31 cellular contexts compared by ENCODE assay signal in the genomic region with DNA sequence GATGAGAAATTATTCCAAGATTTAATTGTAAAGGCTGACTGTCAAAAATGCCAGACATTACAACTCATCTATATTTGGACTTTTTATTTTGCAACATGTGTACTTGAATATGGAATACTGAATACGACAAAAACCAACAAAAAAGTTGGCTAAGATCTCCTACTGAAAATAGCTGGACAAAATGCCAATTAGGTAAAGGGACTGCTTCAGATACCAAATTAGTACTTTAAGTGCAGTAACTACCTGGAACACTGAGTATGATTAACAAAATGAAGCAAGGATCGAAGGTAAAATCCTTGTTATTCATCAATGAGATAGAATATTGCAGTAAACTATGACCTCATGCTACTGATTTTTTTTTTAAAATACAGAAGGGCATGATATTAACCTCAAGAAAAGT.
"Had no signal": no experiment of that assay in that cellular context is flagged by ENCODE, and none has a peak within 500 bp of the region (broad histone marks: within the 10 kb centered on the region; RNA-seq: fewer than 3 reads in every experiment).

No MANE protein-coding gene starts in this region.

- ATAC-seq: activated CD8-positive, alpha-beta T cell treated with anti-CD3 and anti-CD28 coated beads for 36 hours; activated naive CD8-positive, alpha-beta T cell treated with anti-CD3 and anti-CD28 coated beads, Interleukin-2, amount 50 U/mL, for 24 hours; activated T-cell treated with anti-CD3 and anti-CD28 coated beads, Interleukin-2, amount 50 U/mL, for 4 hours; activated T-cell treated with anti-CD3 and anti-CD28 coated beads, Interleukin-2, amount 50 U/mL, for 72 hours; activated T-helper 17 cell treated with anti-CD3 and anti-CD28 coated beads, Interleukin-2, amount 50 U/mL, for 72 hours had no signal

- H3K9me3 ChIP-seq: ascending aorta had no signal

- H3K4me3 ChIP-seq: ascending aorta, cardiac muscle cell had no signal

- H3K36me3 ChIP-seq: ascending aorta, cardiac muscle cell had no signal

- H3K4me1 ChIP-seq: ascending aorta had no signal

- DNase-seq: activated B cell treated with CpG ODN at 0.5 μM for 24 hours; activated CD4-positive, alpha-beta memory T cell treated with anti-CD3 and anti-CD28 coated beads for 36 hours; activated CD4-positive, alpha-beta T cell treated with anti-CD3 and anti-CD28 coated beads for 4 hours; activated CD4-positive, alpha-beta T cell treated with anti-CD3 and anti-CD28 coated beads, Interleukin-2, amount 10 ng/mL, durations not matched to agents 24 days and 14 days; activated CD4-positive, alpha-beta T cell treated with anti-CD3 and anti-CD28 coated beads, Interleukin-2, amount 50 U/mL, for 1 hour; activated CD4-positive, alpha-beta T cell treated with anti-CD3 and anti-CD28 coated beads, Interleukin-2, amount 50 U/mL, for 4 hours; activated CD4-positive, CD25-positive, alpha-beta regulatory T cell treated with anti-CD3 and anti-CD28 coated beads, Interleukin-2, amount 50 U/mL, for 72 hours; activated CD8-positive, alpha-beta memory T cell treated with anti-CD3 and anti-CD28 coated beads, Interleukin-2, amount 50 U/mL, for 4 hours; activated CD8-positive, alpha-beta T cell treated with anti-CD3 and anti-CD28 coated beads for 36 hours; activated gamma-delta T cell; activated naive CD4-positive, alpha-beta T cell treated with anti-CD3 and anti-CD28 coated beads, Interleukin-2, amount 10 ng/mL, durations not matched to agents 7 days and 5 days; activated naive CD4-positive, alpha-beta T cell treated with Interleukin-2 at 50 U/mL for 16 hours; activated naive CD8-positive, alpha-beta T cell treated with anti-CD3 and anti-CD28 coated beads, Interleukin-2, amount 10 ng/mL, durations not matched to agents 7 days and 5 days; activated naive CD8-positive, alpha-beta T cell treated with anti-CD3 and anti-CD28 coated beads, Interleukin-2, amount 50 U/mL, for 24 hours; activated T-cell treated with anti-CD3 and anti-CD28 coated beads for 4 hours; activated T-cell treated with anti-CD3 and anti-CD28 coated beads, Interleukin-2, amount 50 U/mL, for 1 hour; activated T-cell treated with anti-CD3 and anti-CD28 coated beads, Interleukin-2, amount 50 U/mL, for 4 hours; activated T-cell treated with anti-CD3 and anti-CD28 coated beads, Interleukin-2, amount 50 U/mL, for 72 hours; amygdala; anterior cingulate cortex; caudate nucleus; cerebellar nuclear complex; T-helper 1 cell; T-helper 2 cell; T-helper 9 cell had no signal

- FAIRE-seq: bronchial epithelial cell, TTC549 had no signal

- H3K27me3 ChIP-seq: ascending aorta, cardiac muscle cell had no signal

- H3K27ac ChIP-seq: ascending aorta, cardiac muscle cell, VCaP had no signal
